Comparison of ENCODE assay signal across 1 cellular context in genomic region chr17:79789943-79790804, GRCh38.
A peak's percentile ranks its signal among the peaks of the same experiment; 100 is the strongest.
TF ChIP-seq lines count a peak whose summit lies in the region.

No MANE protein-coding gene starts in this region.

TF ChIP-seq in HepG2, 621 proteins besides CTCF, POLR2A, EP300 and RAD21 (continues in another document):
- TF ChIP-seq ZSCAN25 (CRISPR knock-in tag; IDR thresholded peaks at IDR 0.05) (no peak), ZNF20 (CRISPR knock-in tag; IDR thresholded peaks at IDR 0.05) (no peak), ZNF670 (CRISPR knock-in tag; IDR thresholded peaks at IDR 0.05; ENCODE audit: borderline replicate concordance) (no peak), ZC3H13 (CRISPR knock-in tag; IDR thresholded peaks at IDR 0.05) (0 out of 2 replicates have a peak, but pooled peaks have one; percentile 31), PAX8 (CRISPR knock-in tag; IDR thresholded peaks at IDR 0.05; ENCODE audit: borderline replicate concordance) (no peak), MIER2 (CRISPR knock-in tag; IDR thresholded peaks at IDR 0.05) (no peak), ZSCAN22 (CRISPR knock-in tag; IDR thresholded peaks at IDR 0.05) (no peak), ZNF136 (CRISPR knock-in tag; IDR thresholded peaks at IDR 0.05; ENCODE audit: low read depth) (no peak), SP140L (CRISPR knock-in tag; IDR thresholded peaks at IDR 0.05; ENCODE audit: borderline replicate concordance) (no peak), ZFAT (CRISPR knock-in tag; conservative IDR thresholded peaks at IDR 0.05) (no peak), ZNF660 (CRISPR knock-in tag; IDR thresholded peaks at IDR 0.05; ENCODE audit: borderline replicate concordance, low read depth) (no peak), SAP130 (CRISPR knock-in tag; IDR thresholded peaks at IDR 0.05; ENCODE audit: low read depth) (peak; percentile 39), ESRRA (CRISPR knock-in tag; IDR thresholded peaks at IDR 0.05; ENCODE audit: low read depth) (no peak), ZFP36 (IDR thresholded peaks at IDR 0.05; ENCODE audit: borderline replicate concordance, low read depth, low read length, partially characterized antibody) (no peak), HNRNPK (IDR thresholded peaks at IDR 0.05; ENCODE audit: low read depth, low read length, poor library complexity, severe bottlenecking) (peak; percentile 76), HOXA7 (CRISPR knock-in tag; IDR thresholded peaks at IDR 0.05) (no peak), RFXANK (CRISPR knock-in tag; IDR thresholded peaks at IDR 0.05) (no peak), MLXIP (CRISPR knock-in tag; IDR thresholded peaks at IDR 0.05; ENCODE audit: borderline replicate concordance) (no peak), SMYD3 (CRISPR knock-in tag; IDR thresholded peaks at IDR 0.05) (no peak), ZNF354B (CRISPR knock-in tag; IDR thresholded peaks at IDR 0.05) (no peak), HMG20A (CRISPR knock-in tag; IDR thresholded peaks at IDR 0.05; ENCODE audit: borderline replicate concordance) (no peak), ZFP37 (CRISPR knock-in tag; IDR thresholded peaks at IDR 0.05; ENCODE audit: borderline replicate concordance) (no peak), NFE2L1 (CRISPR knock-in tag; IDR thresholded peaks at IDR 0.05; ENCODE audit: borderline replicate concordance) (no peak), ZNF777 (CRISPR knock-in tag; IDR thresholded peaks at IDR 0.05) (peak; percentile 99), ZSCAN20 (CRISPR knock-in tag; IDR thresholded peaks at IDR 0.05; ENCODE audit: borderline replicate concordance) (no peak), NPAS2 (CRISPR knock-in tag; IDR thresholded peaks at IDR 0.05; ENCODE audit: borderline replicate concordance) (no peak), ZNF230 (CRISPR knock-in tag; IDR thresholded peaks at IDR 0.05) (no peak), ZFP91 (CRISPR knock-in tag; IDR thresholded peaks at IDR 0.05; ENCODE audit: borderline replicate concordance) (peak; percentile 72; the same call in 1 of the 2 replicates), EZH2 (conservative IDR thresholded peaks at IDR 0.05; ENCODE audit: low read depth, low read length) (peak; percentile 86), ZBTB37 (CRISPR knock-in tag; IDR thresholded peaks at IDR 0.05) (no peak), ZNF781 (CRISPR knock-in tag; IDR thresholded peaks at IDR 0.05; ENCODE audit: borderline replicate concordance, not compliant biosample characterization) (peak; percentile 24)
- TF ChIP-seq, protein P1, sequence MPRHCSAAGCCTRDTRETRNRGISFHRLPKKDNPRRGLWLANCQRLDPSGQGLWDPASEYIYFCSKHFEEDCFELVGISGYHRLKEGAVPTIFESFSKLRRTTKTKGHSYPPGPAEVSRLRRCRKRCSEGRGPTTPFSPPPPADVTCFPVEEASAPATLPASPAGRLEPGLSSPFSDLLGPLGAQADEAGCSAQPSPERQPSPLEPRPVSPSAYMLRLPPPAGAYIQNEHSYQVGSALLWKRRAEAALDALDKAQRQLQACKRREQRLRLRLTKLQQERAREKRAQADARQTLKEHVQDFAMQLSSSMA (CRISPR knock-in tag; IDR thresholded peaks at IDR 0.05) = no peak
- TF ChIP-seq, protein P2, sequence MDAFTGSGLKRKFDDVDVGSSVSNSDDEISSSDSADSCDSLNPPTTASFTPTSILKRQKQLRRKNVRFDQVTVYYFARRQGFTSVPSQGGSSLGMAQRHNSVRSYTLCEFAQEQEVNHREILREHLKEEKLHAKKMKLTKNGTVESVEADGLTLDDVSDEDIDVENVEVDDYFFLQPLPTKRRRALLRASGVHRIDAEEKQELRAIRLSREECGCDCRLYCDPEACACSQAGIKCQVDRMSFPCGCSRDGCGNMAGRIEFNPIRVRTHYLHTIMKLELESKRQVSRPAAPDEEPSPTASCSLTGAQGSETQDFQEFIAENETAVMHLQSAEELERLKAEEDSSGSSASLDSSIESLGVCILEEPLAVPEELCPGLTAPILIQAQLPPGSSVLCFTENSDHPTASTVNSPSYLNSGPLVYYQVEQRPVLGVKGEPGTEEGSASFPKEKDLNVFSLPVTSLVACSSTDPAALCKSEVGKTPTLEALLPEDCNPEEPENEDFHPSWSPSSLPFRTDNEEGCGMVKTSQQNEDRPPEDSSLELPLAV (CRISPR knock-in tag; conservative IDR thresholded peaks at IDR 0.05; ENCODE audit: low read depth) = no peak
- TF ChIP-seq, protein P3, sequence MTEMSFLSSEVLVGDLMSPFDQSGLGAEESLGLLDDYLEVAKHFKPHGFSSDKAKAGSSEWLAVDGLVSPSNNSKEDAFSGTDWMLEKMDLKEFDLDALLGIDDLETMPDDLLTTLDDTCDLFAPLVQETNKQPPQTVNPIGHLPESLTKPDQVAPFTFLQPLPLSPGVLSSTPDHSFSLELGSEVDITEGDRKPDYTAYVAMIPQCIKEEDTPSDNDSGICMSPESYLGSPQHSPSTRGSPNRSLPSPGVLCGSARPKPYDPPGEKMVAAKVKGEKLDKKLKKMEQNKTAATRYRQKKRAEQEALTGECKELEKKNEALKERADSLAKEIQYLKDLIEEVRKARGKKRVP (CRISPR knock-in tag; IDR thresholded peaks at IDR 0.05) = no peak
- TF ChIP-seq, protein P4, sequence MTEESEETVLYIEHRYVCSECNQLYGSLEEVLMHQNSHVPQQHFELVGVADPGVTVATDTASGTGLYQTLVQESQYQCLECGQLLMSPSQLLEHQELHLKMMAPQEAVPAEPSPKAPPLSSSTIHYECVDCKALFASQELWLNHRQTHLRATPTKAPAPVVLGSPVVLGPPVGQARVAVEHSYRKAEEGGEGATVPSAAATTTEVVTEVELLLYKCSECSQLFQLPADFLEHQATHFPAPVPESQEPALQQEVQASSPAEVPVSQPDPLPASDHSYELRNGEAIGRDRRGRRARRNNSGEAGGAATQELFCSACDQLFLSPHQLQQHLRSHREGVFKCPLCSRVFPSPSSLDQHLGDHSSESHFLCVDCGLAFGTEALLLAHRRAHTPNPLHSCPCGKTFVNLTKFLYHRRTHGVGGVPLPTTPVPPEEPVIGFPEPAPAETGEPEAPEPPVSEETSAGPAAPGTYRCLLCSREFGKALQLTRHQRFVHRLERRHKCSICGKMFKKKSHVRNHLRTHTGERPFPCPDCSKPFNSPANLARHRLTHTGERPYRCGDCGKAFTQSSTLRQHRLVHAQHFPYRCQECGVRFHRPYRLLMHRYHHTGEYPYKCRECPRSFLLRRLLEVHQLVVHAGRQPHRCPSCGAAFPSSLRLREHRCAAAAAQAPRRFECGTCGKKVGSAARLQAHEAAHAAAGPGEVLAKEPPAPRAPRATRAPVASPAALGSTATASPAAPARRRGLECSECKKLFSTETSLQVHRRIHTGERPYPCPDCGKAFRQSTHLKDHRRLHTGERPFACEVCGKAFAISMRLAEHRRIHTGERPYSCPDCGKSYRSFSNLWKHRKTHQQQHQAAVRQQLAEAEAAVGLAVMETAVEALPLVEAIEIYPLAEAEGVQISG (CRISPR knock-in tag; IDR thresholded peaks at IDR 0.05) = peak; percentile 61; the same call in 1 of the 2 replicates
- TF ChIP-seq, protein P5, sequence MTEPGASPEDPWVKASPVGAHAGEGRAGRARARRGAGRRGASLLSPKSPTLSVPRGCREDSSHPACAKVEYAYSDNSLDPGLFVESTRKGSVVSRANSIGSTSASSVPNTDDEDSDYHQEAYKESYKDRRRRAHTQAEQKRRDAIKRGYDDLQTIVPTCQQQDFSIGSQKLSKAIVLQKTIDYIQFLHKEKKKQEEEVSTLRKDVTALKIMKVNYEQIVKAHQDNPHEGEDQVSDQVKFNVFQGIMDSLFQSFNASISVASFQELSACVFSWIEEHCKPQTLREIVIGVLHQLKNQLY (CRISPR knock-in tag; IDR thresholded peaks at IDR 0.05) = no peak
- TF ChIP-seq, protein P6, sequence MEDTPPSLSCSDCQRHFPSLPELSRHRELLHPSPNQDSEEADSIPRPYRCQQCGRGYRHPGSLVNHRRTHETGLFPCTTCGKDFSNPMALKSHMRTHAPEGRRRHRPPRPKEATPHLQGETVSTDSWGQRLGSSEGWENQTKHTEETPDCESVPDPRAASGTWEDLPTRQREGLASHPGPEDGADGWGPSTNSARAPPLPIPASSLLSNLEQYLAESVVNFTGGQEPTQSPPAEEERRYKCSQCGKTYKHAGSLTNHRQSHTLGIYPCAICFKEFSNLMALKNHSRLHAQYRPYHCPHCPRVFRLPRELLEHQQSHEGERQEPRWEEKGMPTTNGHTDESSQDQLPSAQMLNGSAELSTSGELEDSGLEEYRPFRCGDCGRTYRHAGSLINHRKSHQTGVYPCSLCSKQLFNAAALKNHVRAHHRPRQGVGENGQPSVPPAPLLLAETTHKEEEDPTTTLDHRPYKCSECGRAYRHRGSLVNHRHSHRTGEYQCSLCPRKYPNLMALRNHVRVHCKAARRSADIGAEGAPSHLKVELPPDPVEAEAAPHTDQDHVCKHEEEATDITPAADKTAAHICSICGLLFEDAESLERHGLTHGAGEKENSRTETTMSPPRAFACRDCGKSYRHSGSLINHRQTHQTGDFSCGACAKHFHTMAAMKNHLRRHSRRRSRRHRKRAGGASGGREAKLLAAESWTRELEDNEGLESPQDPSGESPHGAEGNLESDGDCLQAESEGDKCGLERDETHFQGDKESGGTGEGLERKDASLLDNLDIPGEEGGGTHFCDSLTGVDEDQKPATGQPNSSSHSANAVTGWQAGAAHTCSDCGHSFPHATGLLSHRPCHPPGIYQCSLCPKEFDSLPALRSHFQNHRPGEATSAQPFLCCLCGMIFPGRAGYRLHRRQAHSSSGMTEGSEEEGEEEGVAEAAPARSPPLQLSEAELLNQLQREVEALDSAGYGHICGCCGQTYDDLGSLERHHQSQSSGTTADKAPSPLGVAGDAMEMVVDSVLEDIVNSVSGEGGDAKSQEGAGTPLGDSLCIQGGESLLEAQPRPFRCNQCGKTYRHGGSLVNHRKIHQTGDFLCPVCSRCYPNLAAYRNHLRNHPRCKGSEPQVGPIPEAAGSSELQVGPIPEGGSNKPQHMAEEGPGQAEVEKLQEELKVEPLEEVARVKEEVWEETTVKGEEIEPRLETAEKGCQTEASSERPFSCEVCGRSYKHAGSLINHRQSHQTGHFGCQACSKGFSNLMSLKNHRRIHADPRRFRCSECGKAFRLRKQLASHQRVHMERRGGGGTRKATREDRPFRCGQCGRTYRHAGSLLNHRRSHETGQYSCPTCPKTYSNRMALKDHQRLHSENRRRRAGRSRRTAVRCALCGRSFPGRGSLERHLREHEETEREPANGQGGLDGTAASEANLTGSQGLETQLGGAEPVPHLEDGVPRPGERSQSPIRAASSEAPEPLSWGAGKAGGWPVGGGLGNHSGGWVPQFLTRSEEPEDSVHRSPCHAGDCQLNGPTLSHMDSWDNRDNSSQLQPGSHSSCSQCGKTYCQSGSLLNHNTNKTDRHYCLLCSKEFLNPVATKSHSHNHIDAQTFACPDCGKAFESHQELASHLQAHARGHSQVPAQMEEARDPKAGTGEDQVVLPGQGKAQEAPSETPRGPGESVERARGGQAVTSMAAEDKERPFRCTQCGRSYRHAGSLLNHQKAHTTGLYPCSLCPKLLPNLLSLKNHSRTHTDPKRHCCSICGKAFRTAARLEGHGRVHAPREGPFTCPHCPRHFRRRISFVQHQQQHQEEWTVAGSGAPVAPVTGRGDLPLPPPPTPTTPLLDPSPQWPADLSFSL (CRISPR knock-in tag; IDR thresholded peaks at IDR 0.05) = 0 out of 2 replicates have a peak, but pooled peaks have one; percentile 40
- TF ChIP-seq, protein P7, sequence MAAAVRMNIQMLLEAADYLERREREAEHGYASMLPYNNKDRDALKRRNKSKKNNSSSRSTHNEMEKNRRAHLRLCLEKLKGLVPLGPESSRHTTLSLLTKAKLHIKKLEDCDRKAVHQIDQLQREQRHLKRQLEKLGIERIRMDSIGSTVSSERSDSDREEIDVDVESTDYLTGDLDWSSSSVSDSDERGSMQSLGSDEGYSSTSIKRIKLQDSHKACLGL (CRISPR knock-in tag; IDR thresholded peaks at IDR 0.05) = peak; percentile 79
- TF ChIP-seq, protein P8, sequence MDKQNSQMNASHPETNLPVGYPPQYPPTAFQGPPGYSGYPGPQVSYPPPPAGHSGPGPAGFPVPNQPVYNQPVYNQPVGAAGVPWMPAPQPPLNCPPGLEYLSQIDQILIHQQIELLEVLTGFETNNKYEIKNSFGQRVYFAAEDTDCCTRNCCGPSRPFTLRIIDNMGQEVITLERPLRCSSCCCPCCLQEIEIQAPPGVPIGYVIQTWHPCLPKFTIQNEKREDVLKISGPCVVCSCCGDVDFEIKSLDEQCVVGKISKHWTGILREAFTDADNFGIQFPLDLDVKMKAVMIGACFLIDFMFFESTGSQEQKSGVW (CRISPR knock-in tag; IDR thresholded peaks at IDR 0.05; ENCODE audit: borderline replicate concordance) = no peak
